In the genomic region with DNA sequence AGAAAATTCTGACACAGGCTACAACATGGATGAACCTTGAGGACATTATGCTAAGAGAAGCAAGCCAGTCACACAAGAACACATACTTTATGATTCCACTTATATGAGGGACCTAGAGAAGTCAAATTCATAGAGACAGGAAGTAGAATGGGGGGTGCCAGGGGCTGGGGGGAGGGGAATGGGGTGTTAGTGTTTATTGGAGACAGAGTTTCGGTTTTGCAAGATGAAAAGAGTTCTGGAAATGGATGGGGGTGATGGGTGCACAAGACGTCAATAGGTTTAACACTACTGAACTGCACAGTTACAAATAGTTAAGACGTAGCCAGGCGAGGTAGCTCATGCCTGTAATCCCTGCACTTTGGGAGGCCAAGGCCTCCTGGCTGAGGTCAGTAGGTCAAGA, we compare ENCODE assay signal across 29 cellular contexts. TPM values are rescaled to one million over a fixed set of nuclear protein-coding genes. Genes with fewer than 3 reads are reported as not detected.
"Had no signal": no experiment of that assay in that cellular context is flagged by ENCODE, and none has a peak within 500 bp of the region (broad histone marks: within the 10 kb centered on the region; RNA-seq: fewer than 3 reads in every experiment).

No MANE protein-coding gene starts in this region.

- H3K27me3 Mint-ChIP-seq: memory B cell, type B pancreatic cell had no signal

- H3K4me3 ChIP-seq: adrenal gland, ascending aorta, heart right ventricle, right lobe of liver, skin epidermis, testis, vagina had no signal

- H3K9me3 Mint-ChIP-seq: activated T-cell treated with anti-CD3 and anti-CD28 coated beads, Interleukin-2, amount 50 U/mL, for 4 hours; memory B cell; stimulated activated effector memory CD8-positive, alpha-beta T cell treated with anti-CD3 and anti-CD28 coated beads, Interleukin-12 subunit alpha, Interleukin-12 subunit beta, amount 100 ng/mL, for 72 hours; type B pancreatic cell had no signal

- H3K27me3 ChIP-seq: adrenal gland, ascending aorta, brain microvascular endothelial cell, heart right ventricle, right lobe of liver, testis, vagina had no signal

- H3K27ac ChIP-seq: adrenal gland, ascending aorta, brain microvascular endothelial cell, heart right ventricle, right lobe of liver, skin epidermis, testis, vagina had no signal

- H3K9me3 ChIP-seq: adrenal gland, ascending aorta, heart right ventricle, right lobe of liver, testis, vagina had no signal

- ATAC-seq: activated T-cell treated with anti-CD3 and anti-CD28 coated beads, Interleukin-2, amount 50 U/mL, for 4 hours; heart right ventricle; left colon; right lobe of liver; stimulated activated effector memory CD8-positive, alpha-beta T cell treated with anti-CD3 and anti-CD28 coated beads, Interleukin-12 subunit alpha, Interleukin-12 subunit beta, amount 100 ng/mL, for 72 hours had no signal

- H3K4me3 Mint-ChIP-seq: activated T-cell treated with anti-CD3 and anti-CD28 coated beads, Interleukin-2, amount 50 U/mL, for 4 hours; memory B cell; stimulated activated effector memory CD8-positive, alpha-beta T cell treated with anti-CD3 and anti-CD28 coated beads, Interleukin-12 subunit alpha, Interleukin-12 subunit beta, amount 100 ng/mL, for 72 hours; type B pancreatic cell had no signal

- H3K27ac Mint-ChIP-seq: memory B cell; stimulated activated effector memory CD8-positive, alpha-beta T cell treated with anti-CD3 and anti-CD28 coated beads, Interleukin-12 subunit alpha, Interleukin-12 subunit beta, amount 100 ng/mL, for 72 hours; type B pancreatic cell had no signal

- H3K36me3 Mint-ChIP-seq: memory B cell, type B pancreatic cell had no signal

- DNase-seq: activated CD8-positive, alpha-beta memory T cell treated with anti-CD3 and anti-CD28 coated beads, Interleukin-2, amount 50 U/mL, for 48 hours; activated naive CD4-positive, alpha-beta T cell treated with Interleukin-2 at 50 U/mL for 16 hours; activated T-cell treated with anti-CD3 and anti-CD28 coated beads, Interleukin-2, amount 50 U/mL, for 4 hours; adrenal gland; brain microvascular endothelial cell; caudate nucleus; dermis blood vessel endothelial cell; effector CD8-positive, alpha-beta T cell; erythroblast; foreskin fibroblast; heart right ventricle; left colon; posterior cingulate gyrus; right lobe of liver; stimulated activated CD4-positive, alpha-beta T cell treated with anti-CD3 and anti-CD28 coated beads, Interleukin-1b, Interleukin-23, amount 100 ng/mL, for 48 hours; SW 1271; testis had no signal

- H3K36me3 ChIP-seq: adrenal gland, ascending aorta, brain microvascular endothelial cell, heart right ventricle, right lobe of liver, vagina had no signal

RNA-seq across cellular contexts. Expression of a gene that starts 51.2 kb away (rescaled TPM):
- total RNA-seq: activated CD8-positive, alpha-beta memory T cell treated with anti-CD3 and anti-CD28 coated beads for 36 hours; activated T-cell treated with anti-CD3 and anti-CD28 coated beads, Interleukin-2, amount 50 U/mL, for 4 hours; adrenal gland; ascending aorta; dermis blood vessel endothelial cell; fibroblast of lung; heart right ventricle; left colon; lower leg skin; omental fat pad; testis; vagina had no signal
- polyA plus RNA-seq: adrenal gland, fibroblast of lung, heart right ventricle, keratinocyte, neural cell had no signal
